In the genomic region with DNA sequence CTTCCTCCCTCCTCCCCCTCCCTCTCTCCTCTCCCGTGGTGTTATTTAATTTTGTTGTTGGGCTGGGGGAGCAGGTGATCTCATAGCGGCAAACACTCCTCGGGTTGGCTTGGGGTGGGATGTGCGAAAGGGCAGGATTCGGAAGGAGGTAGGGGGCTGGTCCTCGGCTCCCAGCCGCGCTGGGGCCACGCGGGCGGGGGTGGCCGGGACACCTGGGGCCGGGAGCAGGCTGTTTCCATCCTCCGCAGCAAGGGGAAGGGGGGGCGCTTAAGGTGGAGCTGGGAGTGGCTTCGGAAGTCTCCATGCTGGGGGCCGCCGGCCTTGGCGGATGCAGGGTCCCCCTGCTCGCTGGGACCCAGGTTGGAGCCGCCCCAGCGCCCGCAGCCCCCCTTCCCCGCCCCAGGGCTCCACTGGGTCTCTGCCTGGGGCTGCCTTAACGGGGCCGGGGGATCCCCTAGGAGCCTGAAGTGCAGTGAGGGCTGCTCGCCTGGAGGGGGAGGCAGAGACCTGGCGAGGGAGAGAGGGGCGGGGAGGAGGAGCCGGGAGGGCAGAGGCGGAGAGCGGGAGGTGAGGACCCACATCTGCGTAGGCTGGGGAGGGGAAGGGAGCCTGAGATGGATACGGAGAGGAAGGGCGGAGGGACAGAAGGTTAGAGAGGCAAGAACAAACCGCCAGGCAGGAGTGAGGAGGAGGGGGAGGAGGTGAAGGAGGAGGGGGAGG, we compare ENCODE assay signal across 8 cellular contexts. TPM values are rescaled to one million over a fixed set of nuclear protein-coding genes. Genes with fewer than 3 reads are reported as not detected.
DNase-seq lines count a peak whose midpoint lies in the region; ATAC-seq and TF ChIP-seq lines count a peak whose summit lies in the region.

No MANE protein-coding gene starts in this region.

- no peaks in the 10 kb centered on the region for H3K36me3 ChIP-seq in hepatocyte (replicated peaks; ENCODE audit: insufficient read depth, low read depth)

- TF ChIP-seq POLR2A in GM10847 (IDR thresholded peaks at IDR 0.05; ENCODE audit: extremely low read depth, insufficient read length) = peak; percentile 20

- no peaks in the 10 kb centered on the region for H3K9me3 ChIP-seq in hepatocyte (ENCODE audit: low read depth)

- peak; percentile 93 for TF ChIP-seq CTCF in hepatocyte (IDR thresholded peaks at IDR 0.05; ENCODE audit: poor library complexity)
- TF ChIP-seq CTCF in retinal pigment epithelial cell (conservative IDR thresholded peaks at IDR 0.05; ENCODE audit: low read depth, low read length) = peak; percentile 82

- no peaks in the 10 kb centered on the region for H3K9me2 ChIP-seq in hepatocyte (replicated peaks; ENCODE audit: insufficient read depth)

- H2AFZ ChIP-seq in hepatocyte = peak overlapping the region; percentile 97

- no peaks in the 10 kb centered on the region for H4K20me1 ChIP-seq in hepatocyte (ENCODE audit: insufficient read depth, poor library complexity, severe bottlenecking)

- WGBS in hepatocyte (ENCODE audit: low lambda C conversion rate, missing lambda C conversion rate) = 0% methylated on average over 7 of the region's 36 CpGs

- peak overlapping the region; percentile 91 for H3K27ac ChIP-seq in hepatocyte

- H3K4me3 ChIP-seq in hepatocyte (peak overlapping the region; percentile 57), retinal pigment epithelial cell (ENCODE audit: low read length) (peak overlapping the region; percentile 51)

- H3K27me3 ChIP-seq in hepatocyte = no peaks in the 10 kb centered on the region

- H3K4me2 ChIP-seq in hepatocyte = peak overlapping the region; percentile 99

- DNase-seq in NCI-H187 (lab: John Stamatoyannopoulos, UW) = peak; percentile 91 to 93
- DNase-seq in T-helper 2 cell = peak; percentile 83 to 92 (median 88)
- DNase-seq in anterior cingulate cortex (lab: John Stamatoyannopoulos, UW) = peak; percentile 57 to 96 (median 86)
- peak; percentile 94 for DNase-seq in hepatocyte (ENCODE audit: low spot score)
- DNase-seq in retinal pigment epithelial cell (ENCODE audit: low read depth) = no peak

- peaks cover 11% of the 10 kb centered on the region for H3K4me1 ChIP-seq in hepatocyte (ENCODE audit: insufficient read depth)

- no peaks in the 10 kb centered on the region for H3K79me2 ChIP-seq in hepatocyte

- ATAC-seq in HG02852 (IDR thresholded peaks at IDR 0.05; ENCODE audit: unreplicated experiment) (peak; percentile 78), GM18861 (IDR thresholded peaks at IDR 0.05; ENCODE audit: unreplicated experiment) (no peak)

RNA-seq across cellular contexts. Expression of a gene that starts 0.4 kb away (rescaled TPM):
- total RNA-seq in hepatocyte = 11.7 and 12.0 TPM in 2 replicates
- polyA plus RNA-seq in hepatocyte = 43.6 and 48.6 TPM in 2 replicates

RNA-seq across cellular contexts. Expression of a gene that starts 9.2 kb away (rescaled TPM):
- 3.9 and 5.4 TPM in 2 replicates for total RNA-seq in hepatocyte
- 11.8 and 20.4 TPM in 2 replicates for polyA plus RNA-seq in hepatocyte

RNA-seq across cellular contexts. Expression of a gene that starts 26.5 kb away (rescaled TPM):
- total RNA-seq in hepatocyte = 0.08 TPM in 1 of 2 replicates, not detected in the other
- polyA plus RNA-seq in hepatocyte = 0.33 and 0.60 TPM in 2 replicates

RNA-seq across cellular contexts. Expression of a gene that starts 27.0 kb away (rescaled TPM):
- total RNA-seq in hepatocyte = 45.2 and 56.7 TPM in 2 replicates
- 39.4 and 48.2 TPM in 2 replicates for polyA plus RNA-seq in hepatocyte

RNA-seq across cellular contexts. Expression of a gene that starts 27.4 kb away (rescaled TPM):
- 1,372 and 1,462 TPM in 2 replicates for total RNA-seq in hepatocyte
- 616 and 623 TPM in 2 replicates for polyA plus RNA-seq in hepatocyte
